Comparison of ENCODE assay signal across 28 cellular contexts in the genomic region with DNA sequence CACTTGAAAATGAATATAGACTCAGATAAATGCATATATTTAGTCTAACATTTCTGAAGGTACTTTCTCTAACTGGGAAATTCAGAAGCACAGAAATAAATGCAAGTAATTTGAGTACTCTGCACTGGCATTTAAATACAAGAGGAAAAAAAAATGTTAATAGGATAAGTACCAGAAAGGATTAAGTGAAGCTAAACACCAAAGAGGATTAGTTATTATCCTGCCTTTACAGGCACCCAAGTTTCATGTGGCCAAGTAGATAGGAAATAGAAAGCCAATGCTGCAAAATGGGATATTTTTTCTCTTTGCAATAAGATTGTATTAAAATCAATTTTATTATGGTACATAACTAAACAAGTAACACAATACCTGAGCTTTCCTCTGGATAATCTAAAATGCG.
"Had no signal": no experiment of that assay in that cellular context is flagged by ENCODE, and none has a peak within 500 bp of the region (broad histone marks: within the 10 kb centered on the region; RNA-seq: fewer than 3 reads in every experiment).

No MANE protein-coding gene starts in this region.

- ATAC-seq: activated CD4-positive, alpha-beta T cell treated with anti-CD3 and anti-CD28 coated beads for 36 hours; activated CD8-positive, alpha-beta memory T cell treated with anti-CD3 and anti-CD28 coated beads, Interleukin-2, amount 10 ng/mL, durations not matched to agents 7 days and 5 days; activated CD8-positive, alpha-beta T cell treated with anti-CD3 and anti-CD28 coated beads, Interleukin-2, amount 10 ng/mL, durations not matched to agents 7 days and 5 days; activated naive CD8-positive, alpha-beta T cell treated with anti-CD3 and anti-CD28 coated beads, Interleukin-2, amount 50 U/mL, for 24 hours; body of pancreas; effector memory CD8-positive, alpha-beta T cell; foreskin keratinocyte; gastrocnemius medialis had no signal

- FAIRE-seq: colon had no signal

- DNase-seq: activated CD4-positive, alpha-beta memory T cell treated with anti-CD3 and anti-CD28 coated beads for 36 hours; activated CD4-positive, alpha-beta T cell treated with anti-CD3 and anti-CD28 coated beads for 36 hours; activated CD4-positive, alpha-beta T cell treated with anti-CD3 and anti-CD28 coated beads, Interleukin-2, amount 10 ng/mL, durations not matched to agents 24 days and 14 days; activated CD4-positive, CD25-positive, alpha-beta regulatory T cell; activated CD4-positive, CD25-positive, alpha-beta regulatory T cell treated with anti-CD3 and anti-CD28 coated beads, Interleukin-2, amount 50 U/mL, for 72 hours; activated CD8-positive, alpha-beta memory T cell treated with anti-CD3 and anti-CD28 coated beads, Interleukin-2, amount 10 ng/mL, durations not matched to agents 7 days and 5 days; activated CD8-positive, alpha-beta memory T cell treated with anti-CD3 and anti-CD28 coated beads, Interleukin-2, amount 50 U/mL, for 4 hours; activated CD8-positive, alpha-beta T cell treated with anti-CD3 and anti-CD28 coated beads, Interleukin-2, amount 10 ng/mL, durations not matched to agents 7 days and 5 days; activated effector memory CD4-positive, alpha-beta T cell treated with anti-CD3 and anti-CD28 coated beads, Interleukin-2, amount 50 U/mL, for 16 hours; activated naive CD4-positive, alpha-beta T cell treated with anti-CD3 and anti-CD28 coated beads for 36 hours; activated naive CD8-positive, alpha-beta T cell treated with anti-CD3 and anti-CD28 coated beads for 36 hours; activated naive CD8-positive, alpha-beta T cell treated with anti-CD3 and anti-CD28 coated beads, Interleukin-2, amount 50 U/mL, for 24 hours; activated T-cell treated with anti-CD3 and anti-CD28 coated beads, Interleukin-2, amount 50 U/mL, for 1 hour; activated T-cell treated with anti-CD3 and anti-CD28 coated beads, Interleukin-2, amount 50 U/mL, for 48 hours; adrenal gland; amygdala; aorta; body of pancreas; caudate nucleus; cortex of kidney; dermis blood vessel endothelial cell; effector CD4-positive, alpha-beta T cell; effector memory CD8-positive, alpha-beta T cell; erythroblast; foreskin keratinocyte; gastrocnemius medialis; T-helper 2 cell had no signal
